Comparison of ENCODE assay signal across 8 cellular contexts in the genomic region with DNA sequence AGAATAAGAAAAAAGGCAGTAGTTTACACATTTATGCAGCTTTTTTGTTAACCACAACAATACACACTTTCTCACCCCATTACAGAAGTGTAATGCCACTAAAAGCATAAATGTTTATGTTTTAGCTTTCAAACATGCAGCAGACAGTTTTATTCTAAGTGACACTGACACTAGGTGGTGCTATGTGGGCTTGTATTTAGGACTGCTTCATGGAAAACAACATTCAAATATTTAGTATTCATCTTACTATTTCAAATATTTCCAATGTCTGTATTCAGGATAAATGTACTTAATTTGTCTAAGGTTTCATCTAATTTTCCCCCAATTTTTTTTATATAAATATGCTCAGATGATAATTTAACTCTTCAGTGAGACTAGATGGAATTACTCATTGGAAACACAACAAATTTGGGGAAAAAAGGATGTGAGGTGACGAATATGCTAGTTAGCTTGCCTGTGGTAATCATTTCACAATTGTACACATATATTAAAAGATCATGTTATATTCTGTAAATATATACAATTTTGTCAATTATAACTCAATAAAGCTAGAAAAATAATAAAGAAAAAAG.
DNase-seq lines count a peak whose midpoint lies in the region; ATAC-seq and TF ChIP-seq lines count a peak whose summit lies in the region.

No MANE protein-coding gene starts in this region.

- no peak overlapping the region for H3K27ac ChIP-seq in cardiac muscle cell
- no peak overlapping the region for H3K27ac ChIP-seq in right atrium auricular region
- H3K27ac ChIP-seq in ascending aorta, result no peak overlapping the region

- H3K4me3 ChIP-seq in cardiac muscle cell (no peak overlapping the region), right atrium auricular region (no peak overlapping the region), ascending aorta (no peak overlapping the region), kidney epithelial cell (ENCODE audit: low read depth, low read length) (no peak overlapping the region)

- H3K36me3 ChIP-seq in cardiac muscle cell (peaks cover 5% of the 10 kb centered on the region), right atrium auricular region (peaks cover 10% of the 10 kb centered on the region), ascending aorta (peaks cover 14 to 33% of the 10 kb centered on the region in 2 donors), kidney epithelial cell (ENCODE audit: control insufficient read depth, insufficient read depth, low read length) (no peaks in the 10 kb centered on the region)

- H3K27me3 ChIP-seq in cardiac muscle cell (no peaks in the 10 kb centered on the region), right atrium auricular region (no peaks in the 10 kb centered on the region), ascending aorta (no peaks in the 10 kb centered on the region), kidney epithelial cell (ENCODE audit: control insufficient read depth, insufficient read depth, low read length) (no peaks in the 10 kb centered on the region)

- DNase-seq in cardiac muscle cell (ENCODE audit: low read depth in 1 of 2, low spot score in 1 of 2) (peak; percentile 42 to 74), right atrium auricular region (ENCODE audit: low spot score) (no peak), NCI-H1105 (lab: John Stamatoyannopoulos, UW) (peak; percentile 42), ascending aorta (ENCODE audit: low spot score in 2 of 2) (no peak), kidney epithelial cell (ENCODE audit: low read depth) (peak; percentile 16)

- TF ChIP-seq CTCF in cardiac muscle cell (IDR thresholded peaks at IDR 0.05; ENCODE audit: low read depth, low read length) (peak; percentile 61), right atrium auricular region (IDR thresholded peaks at IDR 0.05) (peak in 1 of 2 donors; percentile 67), ascending aorta (IDR thresholded peaks at IDR 0.05) (peak in 2 of 3 experiments; percentile 25 to 53), kidney epithelial cell (IDR thresholded peaks at IDR 0.05; ENCODE audit: insufficient read depth, low read length, poor library complexity, severe bottlenecking) (peak; percentile 60)

- no peaks in the 10 kb centered on the region for H3K4me1 ChIP-seq in cardiac muscle cell (ENCODE audit: low read depth)
- H3K4me1 ChIP-seq in right atrium auricular region, result no peaks in the 10 kb centered on the region
- H3K4me1 ChIP-seq in ascending aorta, result no peaks in the 10 kb centered on the region

- no peak for ATAC-seq in GM21390 (IDR thresholded peaks at IDR 0.05; ENCODE audit: unreplicated experiment)
- no peak for ATAC-seq in GM21367 (IDR thresholded peaks at IDR 0.05; ENCODE audit: unreplicated experiment)
- ATAC-seq in GM18517 (IDR thresholded peaks at IDR 0.05; ENCODE audit: unreplicated experiment), result no peak

- H3K9me3 ChIP-seq in cardiac muscle cell (ENCODE audit: low read depth) (no peaks in the 10 kb centered on the region), right atrium auricular region (no peaks in the 10 kb centered on the region), ascending aorta (no peaks in the 10 kb centered on the region)

- intact Hi-C loops in ascending aorta (cut with DNase I), result no loop called here

Comparison
In these comparisons a context has a peak if more than half of its experiments do, and no peak if none do; other contexts are left out.
1. DNase-seq: peak in cardiac muscle cell (2 of 2), NCI-H1105 (single experiment) and kidney epithelial cell (single experiment); none in right atrium auricular region (single experiment) and ascending aorta (0 of 2).